Comparison of ENCODE assay signal across 8 cellular contexts in the genomic region with DNA sequence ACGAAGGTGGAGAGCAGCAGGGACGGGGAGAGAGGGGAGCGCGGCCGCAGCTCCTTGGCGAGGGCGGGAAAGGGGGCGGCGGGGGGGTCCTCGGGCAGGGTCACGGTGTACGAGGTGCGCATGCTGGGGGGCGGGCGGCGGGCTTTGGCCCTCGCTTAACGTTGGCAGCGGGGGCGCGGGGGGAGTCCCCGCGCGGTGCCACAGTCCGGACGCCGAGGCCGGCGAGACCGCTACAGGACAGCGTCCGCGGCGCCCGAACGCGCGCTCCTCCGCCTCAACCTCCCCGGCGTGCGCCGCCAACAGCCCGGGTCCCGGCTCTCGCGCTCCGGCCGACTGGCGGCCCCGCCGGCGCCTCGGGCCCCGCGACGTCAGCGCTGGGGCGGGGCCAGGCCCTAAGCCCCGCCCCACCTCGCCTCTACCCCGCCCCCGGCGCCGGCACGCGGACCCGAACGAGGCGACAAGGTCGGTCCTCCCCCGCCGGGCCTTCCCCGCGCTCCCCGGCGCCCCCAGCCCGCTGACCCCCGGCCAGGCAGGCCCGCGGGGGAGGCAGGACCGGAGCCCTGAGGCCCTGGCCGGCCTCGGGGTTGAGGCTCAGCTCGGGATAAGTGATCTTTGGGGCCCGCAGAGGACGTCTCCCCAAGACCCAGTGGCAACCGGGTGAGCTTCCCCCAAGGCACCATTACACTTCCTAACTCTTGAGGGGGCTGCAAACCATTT. TPM values are rescaled to one million over a fixed set of nuclear protein-coding genes. Genes with fewer than 3 reads are reported as not detected.
DNase-seq lines count a peak whose midpoint lies in the region; ATAC-seq, FAIRE-seq and TF ChIP-seq lines count a peak whose summit lies in the region.

No MANE protein-coding gene starts in this region.

- H3K9ac ChIP-seq in SK-N-MC (ENCODE audit: insufficient read length): peak overlapping the region; percentile 62

- CTCF ChIA-PET in A549 (lab: Yijun Ruan, JAX): interaction anchor here (0.6 to 5.8 kb wide), 5 partner anchors 8 to 805 kb away, joined by 3 to 98 read pairs (median 13); a partner anchor contains a TSS

- no peaks in the 10 kb centered on the region for H3K9me3 Mint-ChIP-seq in activated naive CD8-positive, alpha-beta T cell treated with anti-CD3 and anti-CD28 coated beads, Interleukin-2, amount 50 U/mL, for 24 hours

- H3K27me3 ChIP-seq in right cardiac atrium (ENCODE audit: control insufficient read depth, insufficient read depth) (no peaks in the 10 kb centered on the region), psoas muscle (ENCODE audit: insufficient read depth in 3 of 3, low read length in 2 of 3) (no peaks in the 10 kb centered on the region)

- H3K36me3 ChIP-seq in SK-N-MC (ENCODE audit: insufficient read depth, low read length) (peaks cover 7% of the 10 kb centered on the region; the same call in 1 of the 2 replicates), psoas muscle (ENCODE audit: insufficient read depth in 1 of 2, low read depth in 1 of 2) (peaks cover 5 to 18% of the 10 kb centered on the region in 2 donors)

- TF ChIP-seq CTCF in A549 (IDR thresholded peaks at IDR 0.05) (no peak), GM20000 (IDR thresholded peaks at IDR 0.05; ENCODE audit: extremely low read depth, missing control alignments) (no peak), psoas muscle (IDR thresholded peaks at IDR 0.05) (no peak)

- TF ChIP-seq EP300 in A549 (IDR thresholded peaks at IDR 0.05): no peak

- H3K27me3 Mint-ChIP-seq in activated naive CD8-positive, alpha-beta T cell treated with anti-CD3 and anti-CD28 coated beads, Interleukin-2, amount 50 U/mL, for 24 hours: peaks cover 44% of the 10 kb centered on the region

- POLR2A ChIA-PET in A549 (lab: Yijun Ruan, JAX): no interaction called here

- H3K4me1 ChIP-seq in A549 (peaks cover 73% of the 10 kb centered on the region), right cardiac atrium (ENCODE audit: control insufficient read depth, insufficient read depth, low read length) (peaks cover 9% of the 10 kb centered on the region), psoas muscle (peaks cover 86% of the 10 kb centered on the region)

- WGBS in A549 (ENCODE audit: missing lambda C conversion rate): 25% methylated on average over 2 of the region's 88 CpGs
- WGBS in right cardiac atrium: 2% methylated on average over 88 of the region's 88 CpGs
- WGBS in psoas muscle, 3 donors: 2 to 4% (median 3%) methylated on average over 40 to 88 of the region's 88 CpGs

- TF ChIP-seq POLR2A in A549 (IDR thresholded peaks at IDR 0.05; ENCODE audit: low read length): no peak

- peak overlapping the region; percentile 97 for H3K4me2 ChIP-seq in A549

- H3K27ac ChIP-seq in A549 (peak overlapping the region; percentile 74 to 91), SK-N-MC (no peak overlapping the region), right cardiac atrium (ENCODE audit: low read length) (peak overlapping the region; percentile 82), psoas muscle (peak overlapping the region; percentile 97)

- H3K4me3 ChIP-seq in A549 (peak overlapping the region; percentile 50), SK-N-MC (peak overlapping the region; percentile 78), right cardiac atrium (ENCODE audit: low read length) (peak overlapping the region; percentile 60), psoas muscle (peak overlapping the region; percentile 71)

- FAIRE-seq in A549 (lab: Jason Lieb, UNC): no peak

- ATAC-seq in A549: peak in 1 of 2 experiments; percentile 49; a peak in 3 of 6 replicates
- peak; percentile 59 for ATAC-seq in activated naive CD8-positive, alpha-beta T cell treated with anti-CD3 and anti-CD28 coated beads, Interleukin-2, amount 50 U/mL, for 24 hours
- ATAC-seq in right cardiac atrium: peak; percentile 56 to 66
- ATAC-seq in psoas muscle: peak; percentile 21 to 39 (median 26)
- no peak for ATAC-seq in GM18870 (IDR thresholded peaks at IDR 0.05; ENCODE audit: unreplicated experiment)

- no peaks in the 10 kb centered on the region for H3K36me3 Mint-ChIP-seq in activated naive CD8-positive, alpha-beta T cell treated with anti-CD3 and anti-CD28 coated beads, Interleukin-2, amount 50 U/mL, for 24 hours (ENCODE audit: low read depth)

- TF ChIP-seq RAD21 in A549 (conservative IDR thresholded peaks at IDR 0.05 in 1 of 2, IDR thresholded peaks at IDR 0.05 in 1 of 2): no peak

- intact Hi-C loops in right cardiac atrium (cut with DNase I) (no loop called here), psoas muscle (cut with DNase I) (no loop called here)

- H3K4me1 Mint-ChIP-seq in activated naive CD8-positive, alpha-beta T cell treated with anti-CD3 and anti-CD28 coated beads, Interleukin-2, amount 50 U/mL, for 24 hours: peaks cover 6% of the 10 kb centered on the region

- no peak overlapping the region for H3K27ac Mint-ChIP-seq in activated naive CD8-positive, alpha-beta T cell treated with anti-CD3 and anti-CD28 coated beads, Interleukin-2, amount 50 U/mL, for 24 hours

- H3K4me3 Mint-ChIP-seq in activated naive CD8-positive, alpha-beta T cell treated with anti-CD3 and anti-CD28 coated beads, Interleukin-2, amount 50 U/mL, for 24 hours: no peak overlapping the region

- DNase-seq in A549 (ENCODE audit: low read depth in 1 of 2, low spot score in 1 of 2) (peak in 1 of 2 experiments; percentile 31), GM20000 (ENCODE audit: low spot score) (peak; percentile 89), SK-N-MC (ENCODE audit: low read depth, low spot score) (no peak), right cardiac atrium (peak; percentile 69 to 90 (median 87)), psoas muscle (peak; percentile 73 to 83), OCI-M2 (lab: John Stamatoyannopoulos, UW; ENCODE audit: unreplicated experiment) (no peak)
- DNase-seq in activated naive CD8-positive, alpha-beta T cell treated with anti-CD3 and anti-CD28 coated beads, Interleukin-2, amount 50 U/mL, for 24 hours: peak; percentile 63

- H3K9me3 ChIP-seq in A549 (no peaks in the 10 kb centered on the region), SK-N-MC (ENCODE audit: low read depth, low read length) (no peaks in the 10 kb centered on the region), right cardiac atrium (ENCODE audit: control insufficient read depth, low read length) (no peaks in the 10 kb centered on the region), psoas muscle (no peaks in the 10 kb centered on the region)

TF ChIP-seq in A549, 52 proteins besides CTCF, POLR2A, EP300 and RAD21 (continues in another document):
- TF ChIP-seq, protein P1, sequence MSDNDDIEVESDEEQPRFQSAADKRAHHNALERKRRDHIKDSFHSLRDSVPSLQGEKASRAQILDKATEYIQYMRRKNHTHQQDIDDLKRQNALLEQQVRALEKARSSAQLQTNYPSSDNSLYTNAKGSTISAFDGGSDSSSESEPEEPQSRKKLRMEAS (IDR thresholded peaks at IDR 0.05): peak; percentile 54
- TF ChIP-seq PHF8 (IDR thresholded peaks at IDR 0.05; ENCODE audit: borderline replicate concordance, low read depth) (peak; percentile 34; the same call in 1 of the 2 replicates), HEYL (CRISPR knock-in tag; IDR thresholded peaks at IDR 0.05) (no peak)

RNA-seq across cellular contexts. Expression of a gene that starts 17.5 kb away (rescaled TPM):
- 0.30 and 0.37 TPM in 2 replicates for polyA plus RNA-seq in A549 (2011; rRNA removed)
- polyA plus RNA-seq in A549 (2012; cell fraction: cytosol; rRNA removed): 0.22 and 0.36 TPM in 2 replicates
- 0.56 and 0.71 TPM in 2 replicates for polyA plus RNA-seq in A549 (2012; cell fraction: nucleus; rRNA removed)
- 0.48 to 0.83 TPM (median 0.73 TPM) in 3 replicates for polyA plus RNA-seq in A549 (2017; fragmentation: RNase III; extraction: RNeasy Plus Mini Kit Qiagen cat#74134 plus additional on column Dnase treatment)
- polyA minus RNA-seq in A549 (2011; rRNA and poly(A)+ RNA removed): 0.50 and 1.4 TPM in 2 replicates
- 10 to 100 TPM; 57.3 to 98.4 (median 95.7) TPM for total RNA-seq in right cardiac atrium
- 57.1 TPM for polyA plus RNA-seq in right cardiac atrium
- total RNA-seq in psoas muscle: 100 to 1,000 TPM in 3 of 4 donors, 10 to 100 TPM in 1; 75.8 to 210 (median 156) TPM
- 10 to 100 TPM; 49.0 to 76.4 (median 57.4) TPM for polyA plus RNA-seq in psoas muscle

RNA-seq across cellular contexts. Expression of a gene that starts 17.5 kb away (rescaled TPM):
- polyA plus RNA-seq in A549 (2011; rRNA removed): not detected in 2 replicates
- not detected in 2 replicates for polyA plus RNA-seq in A549 (2012; cell fraction: cytosol; rRNA removed)
- polyA plus RNA-seq in A549 (2012; cell fraction: nucleus; rRNA removed): not detected in 2 replicates
- polyA plus RNA-seq in A549 (2017; fragmentation: RNase III; extraction: RNeasy Plus Mini Kit Qiagen cat#74134 plus additional on column Dnase treatment): not detected in 3 replicates
- polyA minus RNA-seq in A549 (2011; rRNA and poly(A)+ RNA removed): not detected in 2 replicates
- total RNA-seq in right cardiac atrium: under 1 TPM in 1 of 4 donors, not detected in 3; 0.06 TPM
- 0.02 TPM for polyA plus RNA-seq in right cardiac atrium
- not detected for total RNA-seq in psoas muscle
- under 1 TPM in 2 of 3 donors, not detected in 1; 0.01 to 0.05 TPM for polyA plus RNA-seq in psoas muscle

RNA-seq across cellular contexts. Expression of a gene that starts 23.3 kb away (rescaled TPM):
- polyA plus RNA-seq in A549 (2011; rRNA removed): not detected in 2 replicates
- polyA plus RNA-seq in A549 (2012; cell fraction: cytosol; rRNA removed): 0.03 TPM in 1 of 2 replicates, not detected in the other
- polyA plus RNA-seq in A549 (2012; cell fraction: nucleus; rRNA removed): not detected in 2 replicates
- polyA plus RNA-seq in A549 (2017; fragmentation: RNase III; extraction: RNeasy Plus Mini Kit Qiagen cat#74134 plus additional on column Dnase treatment): not detected in 3 replicates
- polyA minus RNA-seq in A549 (2011; rRNA and poly(A)+ RNA removed): not detected in 2 replicates
- total RNA-seq in right cardiac atrium: 10 to 100 TPM; 21.4 to 31.0 (median 24.1) TPM
- polyA plus RNA-seq in right cardiac atrium: 27.1 TPM
- total RNA-seq in psoas muscle: 10 to 100 TPM in 1 of 4 donors, 1 to 10 TPM in 3; 5.3 to 11.6 (median 8.8) TPM
- polyA plus RNA-seq in psoas muscle: 10 to 100 TPM in 1 of 3 donors, 1 to 10 TPM in 2; 3.2 to 12.0 (median 4.7) TPM

RNA-seq across cellular contexts. Expression of a gene that starts 29.7 kb away (rescaled TPM):
- 23.5 and 28.4 TPM in 2 replicates for polyA plus RNA-seq in A549 (2011; rRNA removed)
- 36.1 and 47.3 TPM in 2 replicates for polyA plus RNA-seq in A549 (2012; cell fraction: cytosol; rRNA removed)
- polyA plus RNA-seq in A549 (2012; cell fraction: nucleus; rRNA removed): 31.5 and 31.7 TPM in 2 replicates
- polyA plus RNA-seq in A549 (2017; fragmentation: RNase III; extraction: RNeasy Plus Mini Kit Qiagen cat#74134 plus additional on column Dnase treatment): 23.3 to 26.5 TPM (median 25.4 TPM) in 3 replicates
- 54.7 and 63.3 TPM in 2 replicates for polyA minus RNA-seq in A549 (2011; rRNA and poly(A)+ RNA removed)
- 10 to 100 TPM; 12.7 to 19.6 (median 15.2) TPM for total RNA-seq in right cardiac atrium
- 9.7 TPM for polyA plus RNA-seq in right cardiac atrium
- total RNA-seq in psoas muscle: 1 to 10 TPM; 6.1 to 8.8 (median 7.5) TPM
- 1 to 10 TPM; 5.8 to 8.9 (median 7.1) TPM for polyA plus RNA-seq in psoas muscle

RNA-seq across cellular contexts. Expression of a gene that starts 47.1 kb away (rescaled TPM):
- polyA plus RNA-seq in A549 (2011; rRNA removed): 5.4 and 5.5 TPM in 2 replicates
- 7.6 and 10.0 TPM in 2 replicates for polyA plus RNA-seq in A549 (2012; cell fraction: cytosol; rRNA removed)
- polyA plus RNA-seq in A549 (2012; cell fraction: nucleus; rRNA removed): 43.7 and 46.4 TPM in 2 replicates
- 14.9 to 18.1 TPM (median 15.9 TPM) in 3 replicates for polyA plus RNA-seq in A549 (2017; fragmentation: RNase III; extraction: RNeasy Plus Mini Kit Qiagen cat#74134 plus additional on column Dnase treatment)
- polyA minus RNA-seq in A549 (2011; rRNA and poly(A)+ RNA removed): 3.1 and 5.7 TPM in 2 replicates
- 100 to 1,000 TPM in 2 of 4 donors, 10 to 100 TPM in 2; 95.1 to 127 (median 104) TPM for total RNA-seq in right cardiac atrium
- 97.2 TPM for polyA plus RNA-seq in right cardiac atrium
- total RNA-seq in psoas muscle: 10 to 100 TPM; 24.5 to 71.1 (median 43.6) TPM
- polyA plus RNA-seq in psoas muscle: 10 to 100 TPM; 15.4 to 27.4 (median 27.3) TPM

Comparison
In these comparisons a context has a peak if more than half of its experiments do, and no peak if none do; other contexts are left out.
1. DNase-seq: peak in GM20000 (single experiment), activated naive CD8-positive, alpha-beta T cell treated with anti-CD3 and anti-CD28 coated beads, Interleukin-2, amount 50 U/mL, for 24 hours (single experiment), right cardiac atrium (3 of 3) and psoas muscle (2 of 2); none in SK-N-MC (single experiment) and OCI-M2 (single experiment).
2. RNA of a gene that starts 17.5 kb away (polyA plus RNA-seq): 49.0 to 76.4 TPM in psoas muscle and 57.1 TPM in right cardiac atrium (single experiment); 0.22 to 0.83 TPM in A549; every median in the first group is over 10 times any median in the second.
3. Peak in every context shown above with its lines, with median percentiles within 50 percentile points of each other: H3K4me3 ChIP-seq.